ENCODE assay signal across 1 cellular context in genomic region chr11:27506200-27507182, GRCh38.
A peak's percentile ranks its signal among the peaks of the same experiment; 100 is the strongest.
TF ChIP-seq lines count a peak whose summit lies in the region.

Gene LIN7C, minus strand, starts transcription at chr11:27506769. Its CDS starts 17 bp downstream, at chr11:27506752.

TF ChIP-seq in HepG2, 621 proteins besides CTCF, POLR2A, EP300 and RAD21 (continued from another document and continues in another):
- peak; percentile 34 for TF ChIP-seq TGIF2 (CRISPR knock-in tag; IDR thresholded peaks at IDR 0.05)
- TF ChIP-seq GLI4 (CRISPR knock-in tag; IDR thresholded peaks at IDR 0.05; ENCODE audit: borderline replicate concordance), result no peak; the same call in 1 of the 2 replicates
- no peak for TF ChIP-seq ZNF251 (CRISPR knock-in tag; IDR thresholded peaks at IDR 0.05)
- TF ChIP-seq NFYC (CRISPR knock-in tag; IDR thresholded peaks at IDR 0.05), result no peak
- no peak for TF ChIP-seq MTF2 (CRISPR knock-in tag; IDR thresholded peaks at IDR 0.05; ENCODE audit: borderline replicate concordance)
- TF ChIP-seq ZNF816 (CRISPR knock-in tag; IDR thresholded peaks at IDR 0.05; ENCODE audit: borderline replicate concordance), result peak; percentile 62; the same call in 1 of the 2 replicates
- no peak for TF ChIP-seq NONO (IDR thresholded peaks at IDR 0.05)
- TF ChIP-seq NONO (CRISPR knock-in tag; conservative IDR thresholded peaks at IDR 0.05), result peak; percentile 72
- no peak for TF ChIP-seq RCOR2 (CRISPR knock-in tag; IDR thresholded peaks at IDR 0.05)
- peak; percentile 25; the same call in 1 of the 2 replicates for TF ChIP-seq NFE2L1 (CRISPR knock-in tag; IDR thresholded peaks at IDR 0.05; ENCODE audit: borderline replicate concordance)
- TF ChIP-seq EED (CRISPR knock-in tag; IDR thresholded peaks at IDR 0.05), result 0 out of 2 replicates have a peak, but pooled peaks have one; percentile 66
- TF ChIP-seq ZNF414 (CRISPR knock-in tag; IDR thresholded peaks at IDR 0.05), result no peak; the same call in 1 of the 2 replicates
- TF ChIP-seq SALL1 (CRISPR knock-in tag; IDR thresholded peaks at IDR 0.05), result peak; percentile 82
- TF ChIP-seq PHF20 (CRISPR knock-in tag; IDR thresholded peaks at IDR 0.05), result peak; percentile 88
- peak; percentile 21; the same call in 1 of the 2 replicates for TF ChIP-seq TP53 (CRISPR knock-in tag; conservative IDR thresholded peaks at IDR 0.05)
- TF ChIP-seq, protein P1, sequence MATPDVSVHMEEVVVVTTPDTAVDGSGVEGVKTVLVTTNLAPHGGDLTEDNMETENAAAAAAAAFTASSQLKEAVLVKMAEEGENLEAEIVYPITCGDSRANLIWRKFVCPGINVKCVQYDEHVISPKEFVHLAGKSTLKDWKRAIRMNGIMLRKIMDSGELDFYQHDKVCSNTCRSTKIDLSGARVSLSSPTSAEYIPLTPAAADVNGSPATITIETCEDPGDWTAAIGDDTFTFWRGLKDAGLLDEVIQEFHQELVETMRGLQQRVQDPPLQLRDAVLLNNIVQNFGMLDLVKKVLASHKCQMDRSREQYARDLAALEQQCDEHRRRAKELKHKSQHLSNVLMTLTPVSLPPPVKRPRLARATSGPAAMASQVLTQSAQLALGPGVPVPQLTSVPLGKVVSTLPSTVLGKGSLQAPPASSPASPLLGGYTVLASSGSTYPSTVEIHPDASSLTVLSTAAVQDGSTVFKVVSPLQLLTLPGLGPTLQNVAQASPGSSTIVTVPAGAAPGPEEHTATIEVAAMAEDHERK (CRISPR knock-in tag; IDR thresholded peaks at IDR 0.05; ENCODE audit: low read depth), result no peak
- TF ChIP-seq MEIS1 (CRISPR knock-in tag; IDR thresholded peaks at IDR 0.05; ENCODE audit: borderline replicate concordance), result peak; percentile 82; the same call in 1 of the 2 replicates
- TF ChIP-seq XBP1 (CRISPR knock-in tag; IDR thresholded peaks at IDR 0.05), result no peak
- TF ChIP-seq PREB (CRISPR knock-in tag; IDR thresholded peaks at IDR 0.05), result no peak
- no peak for TF ChIP-seq GTF2F1 (IDR thresholded peaks at IDR 0.05; ENCODE audit: low read length)
- no peak for TF ChIP-seq TEF (CRISPR knock-in tag; IDR thresholded peaks at IDR 0.05)
- peak; percentile 63; the same call in 1 of the 2 replicates for TF ChIP-seq HOXD1 (CRISPR knock-in tag; IDR thresholded peaks at IDR 0.05)
- TF ChIP-seq CAMTA2 (CRISPR knock-in tag; IDR thresholded peaks at IDR 0.05; ENCODE audit: borderline replicate concordance), result no peak
- peak; percentile 89 for TF ChIP-seq RBFOX2 (IDR thresholded peaks at IDR 0.05; ENCODE audit: low read depth, low read length)
- no peak for TF ChIP-seq SMARCE1 (IDR thresholded peaks at IDR 0.05; ENCODE audit: borderline replicate concordance)
- TF ChIP-seq KMT2B (CRISPR knock-in tag; IDR thresholded peaks at IDR 0.05), result peak; percentile 87; the same call in 1 of the 2 replicates
- peak; percentile 88 for TF ChIP-seq THAP11 (CRISPR knock-in tag; IDR thresholded peaks at IDR 0.05)
- TF ChIP-seq ZNF263 (CRISPR knock-in tag; IDR thresholded peaks at IDR 0.05), result peak; percentile 46; the same call in 1 of the 2 replicates
- peak; percentile 53 for TF ChIP-seq FOXK1 (CRISPR knock-in tag; IDR thresholded peaks at IDR 0.05; ENCODE audit: borderline replicate concordance, low read depth)
- no peak for TF ChIP-seq JUN (CRISPR knock-in tag; IDR thresholded peaks at IDR 0.05)
- no peak for TF ChIP-seq KLF13 (CRISPR knock-in tag; IDR thresholded peaks at IDR 0.05)
- no peak for TF ChIP-seq ZNF570 (CRISPR knock-in tag; IDR thresholded peaks at IDR 0.05; ENCODE audit: borderline replicate concordance)
- peak; percentile 50 for TF ChIP-seq SP4 (CRISPR knock-in tag; IDR thresholded peaks at IDR 0.05)
- no peak for TF ChIP-seq HNF4G (IDR thresholded peaks at IDR 0.05; ENCODE audit: borderline replicate concordance, low read depth, low read length)
- no peak for TF ChIP-seq HNF4G (CRISPR knock-in tag; IDR thresholded peaks at IDR 0.05; ENCODE audit: borderline replicate concordance, low read depth)
- no peak for TF ChIP-seq PLRG1 (conservative IDR thresholded peaks at IDR 0.05)
- TF ChIP-seq IRF9 (CRISPR knock-in tag; IDR thresholded peaks at IDR 0.05; ENCODE audit: borderline replicate concordance), result peak; percentile 91; the same call in 1 of the 2 replicates
- no peak for TF ChIP-seq ZNF282 (IDR thresholded peaks at IDR 0.05; ENCODE audit: partially characterized antibody)
- TF ChIP-seq ZNF3 (CRISPR knock-in tag; IDR thresholded peaks at IDR 0.05), result no peak
- peak; percentile 3; the same call in 1 of the 2 replicates for TF ChIP-seq ZNF782 (CRISPR knock-in tag; IDR thresholded peaks at IDR 0.05; ENCODE audit: borderline replicate concordance)
- TF ChIP-seq SOX13 (IDR thresholded peaks at IDR 0.05), result no peak
- no peak for TF ChIP-seq SOX13 (CRISPR knock-in tag; conservative IDR thresholded peaks at IDR 0.05 in 1 of 2, IDR thresholded peaks at IDR 0.05 in 1 of 2)
- no peak for TF ChIP-seq ZNF24 (IDR thresholded peaks at IDR 0.05)
- TF ChIP-seq ZBTB7A (CRISPR knock-in tag; IDR thresholded peaks at IDR 0.05), result no peak
- peak in 1 of 2 experiments; percentile 86 for TF ChIP-seq HMGXB4 (CRISPR knock-in tag; IDR thresholded peaks at IDR 0.05; ENCODE audit: borderline replicate concordance in 1 of 2, low read depth in 1 of 2)
- TF ChIP-seq ZMYM3 (CRISPR knock-in tag; IDR thresholded peaks at IDR 0.05), result peak; percentile 73; the same call in 1 of the 2 replicates
- peak; percentile 97 for TF ChIP-seq THAP7 (CRISPR knock-in tag; IDR thresholded peaks at IDR 0.05)
- TF ChIP-seq HES4 (CRISPR knock-in tag; IDR thresholded peaks at IDR 0.05; ENCODE audit: borderline replicate concordance), result no peak
- TF ChIP-seq SYNCRIP (IDR thresholded peaks at IDR 0.05; ENCODE audit: insufficient read depth, low read depth, low read length), result no peak
- 0 out of 2 replicates have a peak, but pooled peaks have one; percentile 26 for TF ChIP-seq ZNF766 (CRISPR knock-in tag; IDR thresholded peaks at IDR 0.05; ENCODE audit: borderline replicate concordance)
- no peak for TF ChIP-seq ZNF30 (CRISPR knock-in tag; IDR thresholded peaks at IDR 0.05)
- no peak for TF ChIP-seq TRIM24 (CRISPR knock-in tag; IDR thresholded peaks at IDR 0.05)
- no peak for TF ChIP-seq HDAC6 (IDR thresholded peaks at IDR 0.05; ENCODE audit: low read depth, low read length)
- no peak for TF ChIP-seq TBP (CRISPR knock-in tag; IDR thresholded peaks at IDR 0.05)
- no peak for TF ChIP-seq HMG20A (CRISPR knock-in tag; IDR thresholded peaks at IDR 0.05; ENCODE audit: borderline replicate concordance)
- no peak for TF ChIP-seq ZBED4 (CRISPR knock-in tag; IDR thresholded peaks at IDR 0.05; ENCODE audit: borderline replicate concordance)
- TF ChIP-seq, protein P2, sequence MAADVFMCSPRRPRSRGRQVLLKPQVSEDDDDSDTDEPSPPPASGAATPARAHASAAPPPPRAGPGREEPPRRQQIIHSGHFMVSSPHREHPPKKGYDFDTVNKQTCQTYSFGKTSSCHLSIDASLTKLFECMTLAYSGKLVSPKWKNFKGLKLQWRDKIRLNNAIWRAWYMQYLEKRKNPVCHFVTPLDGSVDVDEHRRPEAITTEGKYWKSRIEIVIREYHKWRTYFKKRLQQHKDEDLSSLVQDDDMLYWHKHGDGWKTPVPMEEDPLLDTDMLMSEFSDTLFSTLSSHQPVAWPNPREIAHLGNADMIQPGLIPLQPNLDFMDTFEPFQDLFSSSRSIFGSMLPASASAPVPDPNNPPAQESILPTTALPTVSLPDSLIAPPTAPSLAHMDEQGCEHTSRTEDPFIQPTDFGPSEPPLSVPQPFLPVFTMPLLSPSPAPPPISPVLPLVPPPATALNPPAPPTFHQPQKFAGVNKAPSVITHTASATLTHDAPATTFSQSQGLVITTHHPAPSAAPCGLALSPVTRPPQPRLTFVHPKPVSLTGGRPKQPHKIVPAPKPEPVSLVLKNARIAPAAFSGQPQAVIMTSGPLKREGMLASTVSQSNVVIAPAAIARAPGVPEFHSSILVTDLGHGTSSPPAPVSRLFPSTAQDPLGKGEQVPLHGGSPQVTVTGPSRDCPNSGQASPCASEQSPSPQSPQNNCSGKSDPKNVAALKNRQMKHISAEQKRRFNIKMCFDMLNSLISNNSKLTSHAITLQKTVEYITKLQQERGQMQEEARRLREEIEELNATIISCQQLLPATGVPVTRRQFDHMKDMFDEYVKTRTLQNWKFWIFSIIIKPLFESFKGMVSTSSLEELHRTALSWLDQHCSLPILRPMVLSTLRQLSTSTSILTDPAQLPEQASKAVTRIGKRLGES (CRISPR knock-in tag; IDR thresholded peaks at IDR 0.05; ENCODE audit: borderline replicate concordance), result no peak
